ENCODE assay signal across 26 cellular contexts in genomic region chr20:48795058-48795457, GRCh38. TPM values are rescaled to one million over a fixed set of nuclear protein-coding genes. Genes with fewer than 3 reads are reported as not detected.
DNase-seq lines count a peak whose midpoint lies in the region; ATAC-seq, FAIRE-seq and TF ChIP-seq lines count a peak whose summit lies in the region.
"Had no signal": no experiment of that assay in that cellular context is flagged by ENCODE, and none has a peak within 500 bp of the region (broad histone marks: within the 10 kb centered on the region; RNA-seq: fewer than 3 reads in every experiment).

No MANE protein-coding gene starts in this region.

- H3K9me3 ChIP-seq in A673 (ENCODE audit: low read depth, low read length, poor library complexity, severe bottlenecking) (no peaks in the 10 kb centered on the region), aorta (ENCODE audit: control insufficient read depth, low read length) (no peaks in the 10 kb centered on the region), HAP-1 (no peaks in the 10 kb centered on the region)
- H3K9me3 ChIP-seq: A549, adrenal gland, BLaER1, breast epithelium, MG63, upper lobe of left lung had no signal

- FAIRE-seq in HTR-8/SVneo (lab: Jason Lieb, UNC): no peak
- FAIRE-seq: A549, H54, islet of Langerhans had no signal

- peaks cover 4% of the 10 kb centered on the region for H3K36me3 Mint-ChIP-seq in IgD-negative memory B cell
- no peaks in the 10 kb centered on the region for H3K36me3 Mint-ChIP-seq in natural killer cell treated with Interleukin-12 subunit alpha and Interleukin-12 subunit beta and Interleukin-15 and Interleukin-18, amount 100 ng/mL, for 72 hours

- H3K4me1 ChIP-seq in A673 (ENCODE audit: insufficient read depth, low read length, poor library complexity, severe bottlenecking): peaks cover 71% of the 10 kb centered on the region
- no peaks in the 10 kb centered on the region for H3K4me1 ChIP-seq in aorta (ENCODE audit: control insufficient read depth in 1 of 2, insufficient read depth in 2 of 2, low read length in 2 of 2)
- no peaks in the 10 kb centered on the region for H3K4me1 ChIP-seq in HAP-1
- H3K4me1 ChIP-seq: foreskin keratinocyte had no signal

- peaks cover 53 to 73% (median 60%) of the 10 kb centered on the region in 3 donors for H3K4me1 Mint-ChIP-seq in IgD-negative memory B cell
- H3K4me1 Mint-ChIP-seq in natural killer cell treated with Interleukin-12 subunit alpha and Interleukin-12 subunit beta and Interleukin-15 and Interleukin-18, amount 100 ng/mL, for 72 hours (ENCODE audit: low read depth in 2 of 2): peaks cover 65 to 73% of the 10 kb centered on the region in 2 donors

- DNase-seq in A673 (ENCODE audit: low spot score) (no peak), aorta (no peak), HTR-8/SVneo (ENCODE audit: insufficient read length, low spot score) (no peak), HAP-1 (ENCODE audit: low spot score in 2 of 2) (no peak), NCI-H2081 (lab: John Stamatoyannopoulos, UW) (no peak)
- DNase-seq in natural killer cell treated with Interleukin-12 subunit alpha and Interleukin-12 subunit beta and Interleukin-15 and Interleukin-18, amount 100 ng/mL, for 72 hours (ENCODE audit: low spot score): no peak
- DNase-seq: activated CD4-positive, alpha-beta T cell treated with anti-CD3 and anti-CD28 coated beads, Interleukin-2, amount 50 U/mL, for 1 hour; activated CD8-positive, alpha-beta memory T cell treated with anti-CD3 and anti-CD28 coated beads, Interleukin-2, amount 50 U/mL, for 48 hours; activated effector memory CD4-positive, alpha-beta T cell treated with anti-CD3 and anti-CD28 coated beads, Interleukin-2, amount 50 U/mL, for 16 hours; DMS 273 treated with DMSO at 0.1 percent for 48 hours; foreskin keratinocyte; IMR-90; MG63; NCI-H1436; stimulated activated CD4-positive, alpha-beta T cell treated with anti-CD3 and anti-CD28 coated beads, Interleukin-4, amount 100 ng/mL, for 24 hours; T-helper 2 cell had no signal

- TF ChIP-seq CTCF in A673 (conservative IDR thresholded peaks at IDR 0.05; ENCODE audit: low read depth, low read length): no peak

- H3K27ac Mint-ChIP-seq in IgD-negative memory B cell: peak overlapping the region in 2 of 3 donors; percentile 13 to 33
- H3K27ac Mint-ChIP-seq in natural killer cell treated with Interleukin-12 subunit alpha and Interleukin-12 subunit beta and Interleukin-15 and Interleukin-18, amount 100 ng/mL, for 72 hours: peak overlapping the region in 1 of 2 donors; percentile 86

- no peaks in the 10 kb centered on the region for H3K27me3 Mint-ChIP-seq in IgD-negative memory B cell
- H3K27me3 Mint-ChIP-seq in natural killer cell treated with Interleukin-12 subunit alpha and Interleukin-12 subunit beta and Interleukin-15 and Interleukin-18, amount 100 ng/mL, for 72 hours: no peaks in the 10 kb centered on the region
- H3K27me3 Mint-ChIP-seq: dendritic cell treated with granulocyte-macrophage colony-stimulating factor and Interleukin-4, amounts not matched to agents 40 ng/mL and 50 ng/mL, for 4 days had no signal

- in situ Hi-C loops in HAP-1 (cut with MboI; ENCODE audit: low sequenced_read_pairs): no loop called here

- BruUV-seq in A673 (replicated peaks; lab: Mats Ljungman, UMichigan): no TSS peak

- H3K4me3 ChIP-seq in A673 (ENCODE audit: low read depth, low read length, poor library complexity, severe bottlenecking) (no peak overlapping the region), aorta (ENCODE audit: low read length in 2 of 2) (no peak overlapping the region), HAP-1 (no peak overlapping the region)
- H3K4me3 ChIP-seq: A549, adrenal gland, BLaER1, breast epithelium, MG63, upper lobe of left lung had no signal

- H3K9me3 Mint-ChIP-seq in IgD-negative memory B cell: no peaks in the 10 kb centered on the region
- H3K9me3 Mint-ChIP-seq in natural killer cell treated with Interleukin-12 subunit alpha and Interleukin-12 subunit beta and Interleukin-15 and Interleukin-18, amount 100 ng/mL, for 72 hours: no peaks in the 10 kb centered on the region
- H3K9me3 Mint-ChIP-seq: dendritic cell treated with granulocyte-macrophage colony-stimulating factor and Interleukin-4, amounts not matched to agents 40 ng/mL and 50 ng/mL, for 4 days had no signal

- POLR2A ChIA-PET in A673 (lab: Charles Lee; ENCODE audit: low non-redundant PET): no interaction called here

- intact Hi-C loops in A673 (cut with micrococcal nuclease; ENCODE audit: unreplicated experiment) (no loop called here), aorta (cut with DNase I) (no loop called here)

- peak in 1 of 2 donors; percentile 4 for ATAC-seq in natural killer cell treated with Interleukin-12 subunit alpha and Interleukin-12 subunit beta and Interleukin-15 and Interleukin-18, amount 100 ng/mL, for 72 hours
- ATAC-seq in aorta (ENCODE audit: low FRiP score): no peak
- ATAC-seq: foreskin keratinocyte had no signal

- H3K4me3 Mint-ChIP-seq in IgD-negative memory B cell: no peak overlapping the region
- H3K4me3 Mint-ChIP-seq in natural killer cell treated with Interleukin-12 subunit alpha and Interleukin-12 subunit beta and Interleukin-15 and Interleukin-18, amount 100 ng/mL, for 72 hours: peak overlapping the region; percentile 6

- H3K36me3 ChIP-seq in A673 (ENCODE audit: insufficient read depth, low read length, poor library complexity, severe bottlenecking) (peaks cover 2% of the 10 kb centered on the region), aorta (ENCODE audit: control insufficient read depth in 1 of 2, insufficient read depth in 2 of 2, low read length in 1 of 2) (no peaks in the 10 kb centered on the region), HAP-1 (replicated peaks) (no peaks in the 10 kb centered on the region)
- H3K36me3 ChIP-seq: adrenal gland, BLaER1, breast epithelium, MG63, upper lobe of left lung had no signal

- H3K27me3 ChIP-seq in A673 (replicated peaks; ENCODE audit: insufficient read depth, low read depth, low read length, poor library complexity) (no peaks in the 10 kb centered on the region), aorta (ENCODE audit: control insufficient read depth in 1 of 2, insufficient read depth in 2 of 2, low read length in 1 of 2) (no peaks in the 10 kb centered on the region), HAP-1 (ENCODE audit: low read depth) (no peaks in the 10 kb centered on the region)
- H3K27me3 ChIP-seq: adrenal gland, BLaER1, breast epithelium, MG63, upper lobe of left lung had no signal

- H3K27ac ChIP-seq in A673 (ENCODE audit: low read depth, low read length, poor library complexity, severe bottlenecking) (peak overlapping the region; percentile 49), cingulate gyrus (ENCODE audit: low read depth, low read length) (peak overlapping the region; percentile 54), aorta (ENCODE audit: low read depth in 1 of 2, low read length in 2 of 2) (no peak overlapping the region)
- H3K27ac ChIP-seq: adrenal gland, breast epithelium, foreskin keratinocyte had no signal

- WGBS in aorta, 2 donors: 81 to 87% methylated on average over 3 of the region's 3 CpGs

- CTCF ChIA-PET in A673 (lab: Charles Lee): no interaction called here

RNA-seq across cellular contexts. Expression of gene PREX1, which starts 32.7 kb away (rescaled TPM):
- total RNA-seq in A673 (2021): 145 and 174 TPM in 2 replicates
- 41.7 TPM for polyA plus RNA-seq in IgD-negative memory B cell
- 100 to 1,000 TPM; 132 to 167 TPM for total RNA-seq in natural killer cell treated with Interleukin-12 subunit alpha and Interleukin-12 subunit beta and Interleukin-15 and Interleukin-18, amount 100 ng/mL, for 72 hours
- 10 to 100 TPM; 40.9 to 44.3 TPM for total RNA-seq in aorta
- 10 to 100 TPM; 20.4 to 49.0 TPM for polyA plus RNA-seq in aorta

Comparison
In these comparisons a context has a peak if more than half of its experiments do, and no peak if none do; other contexts are left out.
1. H3K27ac ChIP-seq: peak in A673 (single experiment) and cingulate gyrus (single experiment); none in aorta (0 of 2).